Comparison of ENCODE assay signal across 10 cellular contexts in genomic region chr5:75338408-75338807, GRCh38. TPM values are rescaled to one million over a fixed set of nuclear protein-coding genes. Genes with fewer than 3 reads are reported as not detected.
A peak's percentile ranks its signal among the peaks of the same experiment; 100 is the strongest.
DNase-seq lines count a peak whose midpoint lies in the region; ATAC-seq and TF ChIP-seq lines count a peak whose summit lies in the region.
"Had no signal": no experiment of that assay in that cellular context is flagged by ENCODE, and none has a peak within 500 bp of the region (broad histone marks: within the 10 kb centered on the region; RNA-seq: fewer than 3 reads in every experiment).

No MANE protein-coding gene starts in this region.

- intact Hi-C loops in naive thymus-derived CD4-positive, alpha-beta T cell (cut with micrococcal nuclease), result loop anchor here (5.0 kb wide), 3 partner anchors 401 to 1064 kb away; partner anchors contain the start of genes FAM169A (in 1 of the 2) and IQGAP2 (in 1 of the 2)

- H3K4me1 ChIP-seq in BE2C (no peaks in the 10 kb centered on the region; the same call in none of the 2 replicates), Karpas-422 (ENCODE audit: low read length) (peaks cover 36% of the 10 kb centered on the region), ectodermal cell (ENCODE audit: control insufficient read depth, insufficient read depth, low read length) (no peaks in the 10 kb centered on the region)
- peaks cover 8 to 10% of the 10 kb centered on the region in 2 donors for H3K4me1 ChIP-seq in naive thymus-derived CD4-positive, alpha-beta T cell (ENCODE audit: control insufficient read depth in 2 of 2, insufficient read depth in 2 of 2, low read length in 2 of 2)

- no peaks in the 10 kb centered on the region for H3K27me3 Mint-ChIP-seq in naive thymus-derived CD4-positive, alpha-beta T cell

- no peak overlapping the region for H3K27ac Mint-ChIP-seq in naive thymus-derived CD4-positive, alpha-beta T cell
- no peak overlapping the region for H3K27ac Mint-ChIP-seq in stimulated activated effector memory CD8-positive, alpha-beta T cell treated with anti-CD3 and anti-CD28 coated beads, Interleukin-12 subunit alpha, Interleukin-12 subunit beta, amount 100 ng/mL, for 72 hours

- H3K4me1 Mint-ChIP-seq in naive thymus-derived CD4-positive, alpha-beta T cell, result peaks cover 18 to 50% (median 39%) of the 10 kb centered on the region in 7 donors
- peaks cover 34% of the 10 kb centered on the region for H3K4me1 Mint-ChIP-seq in stimulated activated effector memory CD8-positive, alpha-beta T cell treated with anti-CD3 and anti-CD28 coated beads, Interleukin-12 subunit alpha, Interleukin-12 subunit beta, amount 100 ng/mL, for 72 hours

- CTCF ChIA-PET in naive thymus-derived CD4-positive, alpha-beta T cell (lab: Charles Lee), result interaction anchor here (0.6 to 1.0 kb wide), 3 partner anchors 9 to 341 kb away, joined by 3 read pairs; no protein-coding TSS in a partner anchor

- POLR2A ChIA-PET in naive thymus-derived CD4-positive, alpha-beta T cell (lab: Charles Lee), result no interaction called here

- H3K9me3 Mint-ChIP-seq in naive thymus-derived CD4-positive, alpha-beta T cell, result no peaks in the 10 kb centered on the region
- no peaks in the 10 kb centered on the region for H3K9me3 Mint-ChIP-seq in stimulated activated effector memory CD8-positive, alpha-beta T cell treated with anti-CD3 and anti-CD28 coated beads, Interleukin-12 subunit alpha, Interleukin-12 subunit beta, amount 100 ng/mL, for 72 hours

- peaks cover 63% of the 10 kb centered on the region for H3K79me2 ChIP-seq in Karpas-422 (ENCODE audit: low read length)

- H3K9ac ChIP-seq in Karpas-422 (ENCODE audit: low read length), result peak overlapping the region; percentile 99

- no peak for TF ChIP-seq CTCF in BE2C (IDR thresholded peaks at IDR 0.05; ENCODE audit: low read depth, low read length)

- WGBS in ectodermal cell, 2 experiments, result 23 to 54% methylated on average over 2 of the region's 2 CpGs

- no peaks in the 10 kb centered on the region for H3K9me2 ChIP-seq in Karpas-422 (replicated peaks; ENCODE audit: insufficient read depth, low read length)

- H3K27me3 ChIP-seq in BE2C (no peaks in the 10 kb centered on the region), Karpas-422 (ENCODE audit: low read length) (no peaks in the 10 kb centered on the region), ectodermal cell (ENCODE audit: control insufficient read depth, insufficient read depth, low read length, poor library complexity, severe bottlenecking) (no peaks in the 10 kb centered on the region)
- no peaks in the 10 kb centered on the region for H3K27me3 ChIP-seq in naive thymus-derived CD4-positive, alpha-beta T cell (ENCODE audit: control insufficient read depth in 2 of 2, insufficient read depth in 2 of 2, low read length in 2 of 2)

- H3K4me2 ChIP-seq in Karpas-422 (ENCODE audit: low read depth, low read length, poor library complexity, severe bottlenecking), result peak overlapping the region; percentile 87

- peak overlapping the region; percentile 85 for H3K27ac ChIP-seq in Karpas-422 (ENCODE audit: low read length)
- H3K27ac ChIP-seq in ectodermal cell (ENCODE audit: insufficient read depth, low read depth, low read length, poor library complexity, severe bottlenecking), result no peak overlapping the region
- no peak overlapping the region for H3K27ac ChIP-seq in naive thymus-derived CD4-positive, alpha-beta T cell (ENCODE audit: low read depth, low read length)

- peaks cover 43% of the 10 kb centered on the region for H4K20me1 ChIP-seq in Karpas-422 (ENCODE audit: insufficient read depth, low read depth, low read length)

- H2AFZ ChIP-seq in Karpas-422 (ENCODE audit: low read length), result no peak overlapping the region

- H3K4me3 ChIP-seq in BE2C (ENCODE audit: low read depth, low read length) (peak overlapping the region; percentile 73), Karpas-422 (ENCODE audit: low read length) (peak overlapping the region; percentile 86), ectodermal cell (ENCODE audit: insufficient read depth, low read depth, low read length) (peak overlapping the region; percentile 97)
- H3K4me3 ChIP-seq in naive thymus-derived CD4-positive, alpha-beta T cell (ENCODE audit: low read length), result peak overlapping the region; percentile 85

- H3K4me3 Mint-ChIP-seq in naive thymus-derived CD4-positive, alpha-beta T cell, result no peak overlapping the region
- H3K4me3 Mint-ChIP-seq in stimulated activated effector memory CD8-positive, alpha-beta T cell treated with anti-CD3 and anti-CD28 coated beads, Interleukin-12 subunit alpha, Interleukin-12 subunit beta, amount 100 ng/mL, for 72 hours, result no peak overlapping the region

- H3K9me3 ChIP-seq in BE2C (no peaks in the 10 kb centered on the region), Karpas-422 (ENCODE audit: low read length) (no peaks in the 10 kb centered on the region), ectodermal cell (ENCODE audit: control insufficient read depth, low read length) (no peaks in the 10 kb centered on the region)
- H3K9me3 ChIP-seq in naive thymus-derived CD4-positive, alpha-beta T cell (ENCODE audit: control insufficient read depth in 2 of 3, low read length in 3 of 3), result no peaks in the 10 kb centered on the region

- ATAC-seq in naive thymus-derived CD4-positive, alpha-beta T cell, result no peak
- ATAC-seq in stimulated activated effector memory CD8-positive, alpha-beta T cell treated with anti-CD3 and anti-CD28 coated beads, Interleukin-12 subunit alpha, Interleukin-12 subunit beta, amount 100 ng/mL, for 72 hours, result no peak
- ATAC-seq: sciatic nerve had no signal

- H3K36me3 Mint-ChIP-seq in naive thymus-derived CD4-positive, alpha-beta T cell, result peaks cover 0 to 5% (median 0%) of the 10 kb centered on the region in 5 donors
- peaks cover 44% of the 10 kb centered on the region for H3K36me3 Mint-ChIP-seq in stimulated activated effector memory CD8-positive, alpha-beta T cell treated with anti-CD3 and anti-CD28 coated beads, Interleukin-12 subunit alpha, Interleukin-12 subunit beta, amount 100 ng/mL, for 72 hours

- no peak for DNase-seq in BE2C
- DNase-seq in Karpas-422, result no peak
- no peak for DNase-seq in naive thymus-derived CD4-positive, alpha-beta T cell
- DNase-seq in nucleus accumbens (lab: John Stamatoyannopoulos, UW), result no peak
- DNase-seq in NCI-H345 (lab: John Stamatoyannopoulos, UW), result no peak
- no peak for DNase-seq in stimulated activated effector memory CD8-positive, alpha-beta T cell treated with anti-CD3 and anti-CD28 coated beads, Interleukin-12 subunit alpha, Interleukin-12 subunit beta, amount 100 ng/mL, for 72 hours (ENCODE audit: low spot score in 2 of 2)
- no peak for DNase-seq in NCI-H2171 treated with DMSO at 0.1 percent for 48 hours (lab: John Stamatoyannopoulos, UW)
- DNase-seq: DMS153 had no signal

- H3K36me3 ChIP-seq in BE2C, result peaks cover 13% of the 10 kb centered on the region
- peaks cover 46% of the 10 kb centered on the region for H3K36me3 ChIP-seq in Karpas-422 (ENCODE audit: insufficient read depth, low read length)
- peaks cover 3% of the 10 kb centered on the region for H3K36me3 ChIP-seq in ectodermal cell (ENCODE audit: control insufficient read depth, insufficient read depth, low read length)
- H3K36me3 ChIP-seq in naive thymus-derived CD4-positive, alpha-beta T cell (ENCODE audit: control insufficient read depth in 2 of 3, insufficient read depth in 3 of 3, low read length in 3 of 3), result peaks cover 0 to 4% (median 0%) of the 10 kb centered on the region in 3 experiments

RNA-seq across cellular contexts. Expression of gene HMGCR, which starts 1.4 kb away (rescaled TPM):
- polyA plus RNA-seq in BE2C (2012; ENCODE audit: insufficient read depth, insufficient read length, low read depth), result 54.9 TPM
- 172 and 178 TPM in 2 replicates for total RNA-seq in Karpas-422 (2014; rRNA removed; shearing (Covaris generic); ENCODE audit: low replicate concordance)
- polyA plus RNA-seq in ectodermal cell (2013, experiment 1 of 4), result 164 TPM
- 141 TPM for polyA plus RNA-seq in ectodermal cell (2013, experiment 2 of 4)
- polyA plus RNA-seq in ectodermal cell (2013, experiment 3 of 4), result 90.1 TPM
- 103 TPM for polyA plus RNA-seq in ectodermal cell (2013, experiment 4 of 4)
- total RNA-seq in naive thymus-derived CD4-positive, alpha-beta T cell, result 10 to 100 TPM; 38.8 to 57.3 (median 43.8) TPM
- polyA plus RNA-seq in naive thymus-derived CD4-positive, alpha-beta T cell, result 10 to 100 TPM; 11.6 to 11.9 TPM
